13 cellular contexts compared by ENCODE assay signal in the genomic region with DNA sequence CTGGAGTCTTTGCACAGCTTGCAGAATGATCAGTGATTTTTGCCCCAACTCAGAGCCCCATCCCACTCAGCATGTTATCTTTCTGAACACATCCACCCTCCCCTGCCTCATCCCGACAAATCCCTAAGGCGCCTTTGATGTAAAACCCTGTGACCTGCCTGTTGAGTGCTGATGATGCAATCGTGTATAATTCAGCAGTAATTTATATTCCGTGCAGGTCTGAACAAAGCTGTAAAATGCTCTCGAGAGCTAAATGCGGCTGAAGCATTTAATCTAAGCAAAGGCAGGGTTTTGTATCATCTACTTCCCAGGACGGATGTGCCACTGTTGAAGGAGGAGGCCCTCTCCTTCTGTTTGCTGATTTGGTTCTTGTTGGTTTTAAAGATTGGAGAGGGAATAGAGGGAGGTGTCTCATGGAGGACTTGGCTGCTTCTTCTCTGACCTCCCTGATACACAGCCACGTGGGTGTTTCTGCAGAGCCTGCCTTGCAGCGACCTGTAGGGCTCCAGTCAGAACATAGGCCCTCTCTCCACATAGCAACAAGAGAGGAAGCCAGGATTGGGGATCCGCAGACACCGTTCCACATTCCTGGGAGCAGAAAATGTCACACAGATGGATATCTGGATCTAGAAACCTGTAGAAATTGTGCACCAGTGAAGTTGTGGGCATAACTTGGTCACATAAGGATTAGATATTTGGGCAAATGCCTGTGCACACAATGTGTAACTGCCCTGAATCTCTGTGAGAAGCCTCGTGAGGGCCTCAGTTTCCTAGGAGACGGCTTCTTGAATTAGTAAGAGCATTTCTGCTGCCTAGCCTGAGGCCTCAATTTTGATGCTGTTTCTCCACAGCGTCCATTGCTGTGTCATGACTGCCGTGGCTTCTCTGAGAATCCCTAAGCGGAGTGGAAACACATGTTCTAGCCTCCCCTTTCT.
A peak's percentile ranks its signal among the peaks of the same experiment; 100 is the strongest.
DNase-seq lines count a peak whose midpoint lies in the region; ATAC-seq and TF ChIP-seq lines count a peak whose summit lies in the region.
"Had no signal": no experiment of that assay in that cellular context is flagged by ENCODE, and none has a peak within 500 bp of the region (broad histone marks: within the 10 kb centered on the region; RNA-seq: fewer than 3 reads in every experiment).

No MANE protein-coding gene starts in this region.

- DNase-seq in NCI-H146 (lab: John Stamatoyannopoulos, UW): peak; percentile 37
- DNase-seq in NCI-H146 treated with DMSO at 0.1 percent for 48 hours (lab: John Stamatoyannopoulos, UW; ENCODE audit: unreplicated experiment): no peak
- DNase-seq in caudate nucleus (lab: John Stamatoyannopoulos, UW): peak in 49 of 61 donors; percentile 13 to 91 (median 60)
- peak; percentile 36 for DNase-seq in uterus
- no peak for DNase-seq in osteocyte (ENCODE audit: extremely low spot score, unreplicated experiment)
- DNase-seq: brain microvascular endothelial cell; naive thymus-derived CD4-positive, alpha-beta T cell; NCI-H2081; transverse colon had no signal

- H3K4me3 ChIP-seq in uterus: no peak overlapping the region
- H3K4me3 ChIP-seq: transverse colon had no signal

- H3K9me3 ChIP-seq in uterus: no peaks in the 10 kb centered on the region
- H3K9me3 ChIP-seq: transverse colon had no signal

- H3K27me3 ChIP-seq in layer of hippocampus (ENCODE audit: control insufficient read depth, insufficient read depth, low read length) (no peaks in the 10 kb centered on the region), uterus (no peaks in the 10 kb centered on the region)
- H3K27me3 ChIP-seq: brain microvascular endothelial cell, transverse colon had no signal

- H3K4me3 Mint-ChIP-seq in osteocyte (ENCODE audit: unreplicated experiment): no peak overlapping the region
- H3K4me3 Mint-ChIP-seq: naive thymus-derived CD4-positive, alpha-beta T cell had no signal

- no peak for ATAC-seq in HG03135 (IDR thresholded peaks at IDR 0.05; ENCODE audit: unreplicated experiment)
- ATAC-seq in HG02759 (IDR thresholded peaks at IDR 0.05; ENCODE audit: unreplicated experiment): no peak
- ATAC-seq: naive thymus-derived CD4-positive, alpha-beta T cell; SK-N-SH treated with all-trans-retinoic acid at 6 μM for 48 hours had no signal

- no peaks in the 10 kb centered on the region for H3K36me3 Mint-ChIP-seq in osteocyte (ENCODE audit: unreplicated experiment)
- H3K36me3 Mint-ChIP-seq: naive thymus-derived CD4-positive, alpha-beta T cell had no signal

- H3K9me3 Mint-ChIP-seq in osteocyte (ENCODE audit: unreplicated experiment): no peaks in the 10 kb centered on the region

- H3K27ac Mint-ChIP-seq in osteocyte (ENCODE audit: unreplicated experiment): no peak overlapping the region
- H3K27ac Mint-ChIP-seq: naive thymus-derived CD4-positive, alpha-beta T cell had no signal

- H3K27ac ChIP-seq in caudate nucleus (ENCODE audit: low read depth, low read length): peak overlapping the region; percentile 98
- H3K27ac ChIP-seq in layer of hippocampus (ENCODE audit: low read depth, low read length): peak overlapping the region; percentile 64
- peak overlapping the region; percentile 22 to 27 for H3K27ac ChIP-seq in uterus
- H3K27ac ChIP-seq: brain microvascular endothelial cell, transverse colon had no signal

- no peaks in the 10 kb centered on the region for H3K27me3 Mint-ChIP-seq in osteocyte (ENCODE audit: unreplicated experiment)

- no peaks in the 10 kb centered on the region for H3K36me3 ChIP-seq in uterus
- H3K36me3 ChIP-seq: brain microvascular endothelial cell, transverse colon had no signal

- TF ChIP-seq CTCF in uterus (IDR thresholded peaks at IDR 0.05) (no peak), osteocyte (IDR thresholded peaks at IDR 0.05) (no peak)

- H3K4me1 Mint-ChIP-seq in osteocyte (ENCODE audit: unreplicated experiment): no peaks in the 10 kb centered on the region
- H3K4me1 Mint-ChIP-seq: naive thymus-derived CD4-positive, alpha-beta T cell had no signal

- no peaks in the 10 kb centered on the region for H3K4me1 ChIP-seq in uterus
- H3K4me1 ChIP-seq: transverse colon had no signal

- no peak for TF ChIP-seq POLR2A in uterus (IDR thresholded peaks at IDR 0.05)

- intact Hi-C loops in uterus (cut with DNase I; ENCODE audit: low total_unique reads): no loop called here

Comparison
In these comparisons a context has a peak if more than half of its experiments do, and no peak if none do; other contexts are left out.
1. DNase-seq: peak in NCI-H146 (single experiment), caudate nucleus (49 of 61) and uterus (2 of 2); none in NCI-H146 treated with DMSO at 0.1 percent for 48 hours (single experiment) and osteocyte (single experiment).
2. H3K27ac ChIP-seq: peak in every context shown above with its lines; median percentile 98 in caudate nucleus; 64 in layer of hippocampus; 24 in uterus.